18 cellular contexts compared by ENCODE assay signal in genomic region chr3:36903119-36903882, GRCh38. TPM values are rescaled to one million over a fixed set of nuclear protein-coding genes. Genes with fewer than 3 reads are reported as not detected.
DNase-seq lines count a peak whose midpoint lies in the region; ATAC-seq and TF ChIP-seq lines count a peak whose summit lies in the region.
"Had no signal": no experiment of that assay in that cellular context is flagged by ENCODE, and none has a peak within 500 bp of the region (broad histone marks: within the 10 kb centered on the region; RNA-seq: fewer than 3 reads in every experiment).

No MANE protein-coding gene starts in this region.

- H3K4me1 Mint-ChIP-seq in T-helper 17 cell, result peaks cover 50% of the 10 kb centered on the region
- peaks cover 69% of the 10 kb centered on the region for H3K4me1 Mint-ChIP-seq in stimulated activated naive CD8-positive, alpha-beta T cell treated with anti-CD3 and anti-CD28 coated beads, Interleukin-15, amount 100 ng/mL, for 72 hours

- peak overlapping the region; percentile 59 for H3K56ac ChIP-seq in mesendoderm (ENCODE audit: low read length)

- H2BK5ac ChIP-seq in mesendoderm (ENCODE audit: low read length), result peak overlapping the region; percentile 49

- TF ChIP-seq CTCF in gastroesophageal sphincter (IDR thresholded peaks at IDR 0.05), result no peak

- H3K4me3 ChIP-seq in mesendoderm (ENCODE audit: low read length), result no peak overlapping the region
- no peak overlapping the region for H3K4me3 ChIP-seq in gastroesophageal sphincter
- H3K4me3 ChIP-seq: cardiac muscle cell, left lung, right atrium auricular region, tibial nerve had no signal

- no peak overlapping the region for H3K18ac ChIP-seq in mesendoderm (ENCODE audit: low read length)

- H3K9ac ChIP-seq in mesendoderm (ENCODE audit: low read length), result no peak overlapping the region

- no peak overlapping the region for H3K23ac ChIP-seq in mesendoderm (ENCODE audit: low read length)

- ATAC-seq in T-helper 17 cell (peak; percentile 23), gastroesophageal sphincter (no peak)
- no peak for ATAC-seq in stimulated activated naive CD8-positive, alpha-beta T cell treated with anti-CD3 and anti-CD28 coated beads, Interleukin-15, amount 100 ng/mL, for 72 hours
- ATAC-seq: HCT116, left lung had no signal

- peak overlapping the region; percentile 70 for H3K4me3 Mint-ChIP-seq in T-helper 17 cell
- peak overlapping the region; percentile 29 to 63 for H3K4me3 Mint-ChIP-seq in stimulated activated naive CD8-positive, alpha-beta T cell treated with anti-CD3 and anti-CD28 coated beads, Interleukin-15, amount 100 ng/mL, for 72 hours
- H3K4me3 Mint-ChIP-seq: nephron progenitor cell had no signal

- H3K9me3 ChIP-seq in T-helper 17 cell (ENCODE audit: control insufficient read depth, low read length, poor library complexity, severe bottlenecking), result no peaks in the 10 kb centered on the region
- no peaks in the 10 kb centered on the region for H3K9me3 ChIP-seq in gastroesophageal sphincter
- H3K9me3 ChIP-seq: Caco-2, left lung, right atrium auricular region, tibial nerve had no signal

- peak; percentile 56 for DNase-seq in activated CD8-positive, alpha-beta memory T cell treated with anti-CD3 and anti-CD28 coated beads for 24 hours
- no peak for DNase-seq in activated CD8-positive, alpha-beta memory T cell treated with anti-CD3 and anti-CD28 coated beads, Interleukin-2, amount 50 U/mL, for 48 hours
- peak in 1 of 3 donors; percentile 20 for DNase-seq in T-helper 17 cell
- DNase-seq in mesendoderm, result no peak
- no peak for DNase-seq in stimulated activated naive CD8-positive, alpha-beta T cell treated with anti-CD3 and anti-CD28 coated beads, Interleukin-15, amount 100 ng/mL, for 72 hours
- DNase-seq in NCI-H1436 treated with DMSO at 0.1 percent for 48 hours (lab: John Stamatoyannopoulos, UW), result no peak
- no peak for DNase-seq in ACHN
- DNase-seq: activated CD8-positive, alpha-beta memory T cell treated with anti-CD3 and anti-CD28 coated beads, Interleukin-2, amount 50 U/mL, for 4 hours; activated naive CD4-positive, alpha-beta T cell treated with anti-CD3 and anti-CD28 coated beads, Interleukin-2, amount 50 U/mL, for 16 hours; Caco-2; left lung; NCI-H748 treated with DMSO at 0.1 percent for 48 hours; nephron progenitor cell had no signal

- no peaks in the 10 kb centered on the region for H3K79me1 ChIP-seq in mesendoderm (ENCODE audit: low read length)

- no peak overlapping the region for H2BK120ac ChIP-seq in mesendoderm (ENCODE audit: low read depth, low read length)

- H3K27me3 Mint-ChIP-seq in T-helper 17 cell, result no peaks in the 10 kb centered on the region
- no peaks in the 10 kb centered on the region for H3K27me3 Mint-ChIP-seq in stimulated activated naive CD8-positive, alpha-beta T cell treated with anti-CD3 and anti-CD28 coated beads, Interleukin-15, amount 100 ng/mL, for 72 hours

- peak overlapping the region; percentile 99 for H3K27ac Mint-ChIP-seq in T-helper 17 cell
- H3K27ac Mint-ChIP-seq in stimulated activated naive CD8-positive, alpha-beta T cell treated with anti-CD3 and anti-CD28 coated beads, Interleukin-15, amount 100 ng/mL, for 72 hours, result no peak overlapping the region
- H3K27ac Mint-ChIP-seq: nephron progenitor cell had no signal

- H3K4me1 ChIP-seq in mesendoderm (ENCODE audit: control insufficient read depth, low read depth, low read length) (peaks cover 6% of the 10 kb centered on the region), gastroesophageal sphincter (peaks cover 0 to 12% (median 0%) of the 10 kb centered on the region in 3 donors)

- no peak overlapping the region for H2BK15ac ChIP-seq in mesendoderm (replicated peaks; ENCODE audit: low read depth)

- H3K9me3 Mint-ChIP-seq in stimulated activated naive CD8-positive, alpha-beta T cell treated with anti-CD3 and anti-CD28 coated beads, Interleukin-15, amount 100 ng/mL, for 72 hours, result no peaks in the 10 kb centered on the region
- H3K9me3 Mint-ChIP-seq: nephron progenitor cell had no signal

- H3K27me3 ChIP-seq in mesendoderm (ENCODE audit: insufficient read depth, low read length, poor library complexity), result no peaks in the 10 kb centered on the region
- H3K27me3 ChIP-seq in gastroesophageal sphincter, result no peaks in the 10 kb centered on the region
- H3K27me3 ChIP-seq: cardiac muscle cell, left lung, right atrium auricular region, tibial nerve had no signal

- H3K79me2 ChIP-seq in mesendoderm (ENCODE audit: control insufficient read depth, insufficient read depth, low read length), result no peaks in the 10 kb centered on the region

- no peaks in the 10 kb centered on the region for H3K36me3 ChIP-seq in mesendoderm (ENCODE audit: control insufficient read depth, insufficient read depth, low read length)
- H3K36me3 ChIP-seq in gastroesophageal sphincter, result peaks cover 0 to 42% of the 10 kb centered on the region in 2 donors
- H3K36me3 ChIP-seq: cardiac muscle cell had no signal

- no peak overlapping the region for H3K4ac ChIP-seq in mesendoderm (ENCODE audit: low read depth, low read length)

- no CpG with 5 or more reads among the region's 10 CpGs for WGBS in mesendoderm (ENCODE audit: extremely low coverage, insufficient coverage, low lambda C conversion rate)
- WGBS in gastroesophageal sphincter (ENCODE audit: low coverage in 1 of 2), 2 donors, result 38 to 50% methylated on average over 1 to 6 of the region's 10 CpGs

- no peak for TF ChIP-seq POLR2A in gastroesophageal sphincter (IDR thresholded peaks at IDR 0.05)

- no peak overlapping the region for H4K8ac ChIP-seq in mesendoderm (ENCODE audit: low read depth, low read length)

- H3K4me2 ChIP-seq in mesendoderm (ENCODE audit: low read length), result no peak overlapping the region

- peak overlapping the region; percentile 74 for H2AK5ac ChIP-seq in mesendoderm (ENCODE audit: low read length)

- H3K27ac ChIP-seq in mesendoderm (ENCODE audit: low read depth, low read length) (no peak overlapping the region), gastroesophageal sphincter (no peak overlapping the region)
- H3K27ac ChIP-seq: cardiac muscle cell, left lung, right atrium auricular region, tibial nerve had no signal

- in situ Hi-C loops in ACHN (cut with HindIII; ENCODE audit: low pct_ligation_motif_present, low pct_unique_long_range_greater_than_20kb, low sequenced_read_pairs), result no loop called here

- H3K36me3 Mint-ChIP-seq in T-helper 17 cell (ENCODE audit: low read depth), result peaks cover 5% of the 10 kb centered on the region

- no peak for TF ChIP-seq EP300 in gastroesophageal sphincter (IDR thresholded peaks at IDR 0.05)

- no peak overlapping the region for H4K5ac ChIP-seq in mesendoderm (ENCODE audit: low read length)

RNA-seq across cellular contexts. Expression of gene TRANK1, which starts 41.6 kb away (rescaled TPM):
- total RNA-seq in T-helper 17 cell, result 10 to 100 TPM; 64.7 to 89.7 TPM
- polyA plus RNA-seq in mesendoderm (2013, experiment 1 of 2), result 1.0 TPM
- 1.1 TPM for polyA plus RNA-seq in mesendoderm (2013, experiment 2 of 2)
- 10 to 100 TPM in 1 of 4 donors, 1 to 10 TPM in 3; 4.9 to 12.3 (median 9.1) TPM for total RNA-seq in gastroesophageal sphincter

Comparison
In these comparisons a context has a peak if more than half of its experiments do, and no peak if none do; other contexts are left out.
1. RNA of gene TRANK1, which starts 41.6 kb away (total RNA-seq): 64.7 to 89.7 TPM in T-helper 17 cell; 4.9 to 12.3 TPM in gastroesophageal sphincter; every median in the first group is over 4 times any median in the second.